20 cellular contexts compared by ENCODE assay signal in the genomic region with DNA sequence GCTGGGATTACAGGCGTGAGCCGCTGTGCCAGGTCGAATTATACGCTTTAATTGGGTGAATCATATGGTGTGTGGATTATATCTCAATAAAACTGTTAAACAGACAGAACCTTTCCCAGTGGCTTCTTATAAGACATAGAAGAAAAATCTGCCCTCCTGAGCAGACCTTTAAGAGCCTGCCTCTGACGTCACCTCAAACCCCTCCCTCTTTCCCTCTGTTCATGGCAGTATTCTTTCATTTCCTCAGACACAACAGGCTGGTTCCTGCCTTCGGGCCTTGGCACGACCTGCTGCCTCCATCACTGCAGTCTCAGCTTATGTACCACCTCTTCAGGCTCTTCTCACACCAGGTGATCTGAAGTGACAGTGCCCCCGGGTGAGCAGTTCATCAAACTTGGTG.
"Had no signal": no experiment of that assay in that cellular context is flagged by ENCODE, and none has a peak within 500 bp of the region (broad histone marks: within the 10 kb centered on the region; RNA-seq: fewer than 3 reads in every experiment).

No MANE protein-coding gene starts in this region.

- H3K27ac ChIP-seq: esophagus squamous epithelium, gastroesophageal sphincter, hepatocyte, neutrophil, psoas muscle, skin epidermis, upper lobe of left lung, uterus had no signal

- H3K36me3 ChIP-seq: esophagus squamous epithelium, gastroesophageal sphincter, neutrophil, upper lobe of left lung, uterus had no signal

- H3K27me3 ChIP-seq: uterus had no signal

- H3K9me3 ChIP-seq: esophagus squamous epithelium, gastroesophageal sphincter, neutrophil, psoas muscle, upper lobe of left lung, uterus had no signal

- H3K4me1 ChIP-seq: esophagus squamous epithelium, gastroesophageal sphincter, psoas muscle, upper lobe of left lung, uterus had no signal

- H3K79me2 ChIP-seq: hepatocyte had no signal

- ATAC-seq: gastroesophageal sphincter; left colon; naive thymus-derived CD4-positive, alpha-beta T cell; psoas muscle; sciatic nerve had no signal

- H3K4me2 ChIP-seq: hepatocyte had no signal

- H2AFZ ChIP-seq: hepatocyte had no signal

- H3K4me3 ChIP-seq: esophagus squamous epithelium, gastroesophageal sphincter, hepatocyte, lung, psoas muscle, skin epidermis, upper lobe of left lung, uterus had no signal

- DNase-seq: dermis blood vessel endothelial cell; esophagus squamous epithelium; foreskin fibroblast; left colon; left ventricle myocardium superior; mesendoderm; naive thymus-derived CD4-positive, alpha-beta T cell; nephron progenitor cell; psoas muscle; retina; stimulated activated CD4-positive, alpha-beta T cell treated with anti-CD3 and anti-CD28 coated beads, Interleukin-12 subunit alpha, Interleukin-12 subunit beta, amount 100 ng/mL, for 4 hours; stimulated activated naive CD4-positive, alpha-beta T cell treated with Interleukin-2 at 50 U/mL for 16 hours; upper lobe of left lung; uterus had no signal
